ENCODE assay signal across 20 cellular contexts in genomic region chr3:84008623-84009022, GRCh38.
A peak's percentile ranks its signal among the peaks of the same experiment; 100 is the strongest.
DNase-seq lines count a peak whose midpoint lies in the region; ATAC-seq and TF ChIP-seq lines count a peak whose summit lies in the region.
"Had no signal": no experiment of that assay in that cellular context is flagged by ENCODE, and none has a peak within 500 bp of the region (broad histone marks: within the 10 kb centered on the region; RNA-seq: fewer than 3 reads in every experiment).

No MANE protein-coding gene starts in this region.

- H3K36me3 ChIP-seq in RWPE2 (ENCODE audit: low read depth): no peaks in the 10 kb centered on the region
- H3K36me3 ChIP-seq in esophagus muscularis mucosa: no peaks in the 10 kb centered on the region
- H3K36me3 ChIP-seq: BE2C had no signal

- no peak for TF ChIP-seq EP300 in esophagus muscularis mucosa (IDR thresholded peaks at IDR 0.05)

- 54% methylated on average over 1 of the region's 1 CpG for WGBS in esophagus muscularis mucosa

- intact Hi-C loops in esophagus muscularis mucosa (cut with DNase I): no loop called here

- H3K27ac ChIP-seq in RWPE2 (ENCODE audit: poor library complexity, severe bottlenecking): no peak overlapping the region
- H3K27ac ChIP-seq in epithelial cell of prostate: peak overlapping the region; percentile 14
- H3K27ac ChIP-seq in esophagus muscularis mucosa (replicated peaks in 1 of 4): no peak overlapping the region

- TF ChIP-seq POLR2A in esophagus muscularis mucosa (IDR thresholded peaks at IDR 0.05; ENCODE audit: low read depth): no peak

- H3K4me3 ChIP-seq in RWPE2 (ENCODE audit: severe bottlenecking): no peak overlapping the region
- no peak overlapping the region for H3K4me3 ChIP-seq in esophagus muscularis mucosa
- H3K4me3 ChIP-seq: GM12878 had no signal

- DNase-seq in HS-5 (ENCODE audit: low read depth) (peak; percentile 10), RWPE2 (ENCODE audit: low spot score) (no peak), epithelial cell of prostate (ENCODE audit: low read depth, low spot score) (peak; percentile 10), 8988T (no peak), esophagus muscularis mucosa (ENCODE audit: extremely low spot score) (no peak)
- DNase-seq: ACHN; BE2C; C1 segment of cervical spinal cord; CD4-positive, CD25-positive, alpha-beta regulatory T cell; CD8-positive, alpha-beta memory T cell; COR-L47; DMS 273 treated with DMSO at 0.1 percent for 48 hours; DMS53; DND-41; EL; GOT3; H9 had no signal

- no peaks in the 10 kb centered on the region for H3K9me3 ChIP-seq in RWPE2 (ENCODE audit: severe bottlenecking)
- H3K9me3 ChIP-seq in esophagus muscularis mucosa: peaks cover 0 to 5% (median 0%) of the 10 kb centered on the region in 4 donors
- H3K9me3 ChIP-seq: BE2C had no signal

- ATAC-seq in RWPE2 (ENCODE audit: low read depth) (peak; percentile 80; the same call in 2 of the 3 replicates), GM19397 (IDR thresholded peaks at IDR 0.05; ENCODE audit: unreplicated experiment) (no peak)
- ATAC-seq: GM12878, HepG2 had no signal

- no peak for TF ChIP-seq CTCF in RWPE2 (IDR thresholded peaks at IDR 0.05; ENCODE audit: poor library complexity, severe bottlenecking)
- TF ChIP-seq CTCF in esophagus muscularis mucosa (IDR thresholded peaks at IDR 0.05): no peak

- H3K27me3 ChIP-seq in RWPE2 (ENCODE audit: insufficient read depth, poor library complexity, severe bottlenecking): no peaks in the 10 kb centered on the region
- H3K27me3 ChIP-seq in esophagus muscularis mucosa: no peaks in the 10 kb centered on the region
- H3K27me3 ChIP-seq: BE2C had no signal

- peaks cover 4% of the 10 kb centered on the region for H3K4me1 ChIP-seq in RWPE2 (ENCODE audit: insufficient read depth, poor library complexity, severe bottlenecking)
- no peaks in the 10 kb centered on the region for H3K4me1 ChIP-seq in esophagus muscularis mucosa
- H3K4me1 ChIP-seq: BE2C had no signal

Comparison
In these comparisons a context has a peak if more than half of its experiments do, and no peak if none do; other contexts are left out.
1. DNase-seq: peak in HS-5 (single experiment) and epithelial cell of prostate (single experiment); none in RWPE2 (single experiment), 8988T (single experiment) and esophagus muscularis mucosa (single experiment).